In genomic region chr19:30596268-30596667, GRCh38 we compare ENCODE assay signal across 1 cellular context.
TF ChIP-seq lines count a peak whose summit lies in the region.

No MANE protein-coding gene starts in this region.

TF ChIP-seq in GM23338, 12 proteins besides CTCF, POLR2A, EP300 and RAD21 (continued from another document):
- TF ChIP-seq ZNF462 (CRISPR knock-in tag; IDR thresholded peaks at IDR 0.05) (no peak), EZH2phosphoT487 (IDR thresholded peaks at IDR 0.05; ENCODE audit: unreplicated experiment) (no peak), CREB1 (CRISPR knock-in tag; IDR thresholded peaks at IDR 0.05; ENCODE audit: low read depth) (no peak), JUNB (IDR thresholded peaks at IDR 0.05; ENCODE audit: unreplicated experiment) (no peak), POLR2AphosphoS5 (IDR thresholded peaks at IDR 0.05; ENCODE audit: low read depth) (no peak)
- TF ChIP-seq, protein P1, sequence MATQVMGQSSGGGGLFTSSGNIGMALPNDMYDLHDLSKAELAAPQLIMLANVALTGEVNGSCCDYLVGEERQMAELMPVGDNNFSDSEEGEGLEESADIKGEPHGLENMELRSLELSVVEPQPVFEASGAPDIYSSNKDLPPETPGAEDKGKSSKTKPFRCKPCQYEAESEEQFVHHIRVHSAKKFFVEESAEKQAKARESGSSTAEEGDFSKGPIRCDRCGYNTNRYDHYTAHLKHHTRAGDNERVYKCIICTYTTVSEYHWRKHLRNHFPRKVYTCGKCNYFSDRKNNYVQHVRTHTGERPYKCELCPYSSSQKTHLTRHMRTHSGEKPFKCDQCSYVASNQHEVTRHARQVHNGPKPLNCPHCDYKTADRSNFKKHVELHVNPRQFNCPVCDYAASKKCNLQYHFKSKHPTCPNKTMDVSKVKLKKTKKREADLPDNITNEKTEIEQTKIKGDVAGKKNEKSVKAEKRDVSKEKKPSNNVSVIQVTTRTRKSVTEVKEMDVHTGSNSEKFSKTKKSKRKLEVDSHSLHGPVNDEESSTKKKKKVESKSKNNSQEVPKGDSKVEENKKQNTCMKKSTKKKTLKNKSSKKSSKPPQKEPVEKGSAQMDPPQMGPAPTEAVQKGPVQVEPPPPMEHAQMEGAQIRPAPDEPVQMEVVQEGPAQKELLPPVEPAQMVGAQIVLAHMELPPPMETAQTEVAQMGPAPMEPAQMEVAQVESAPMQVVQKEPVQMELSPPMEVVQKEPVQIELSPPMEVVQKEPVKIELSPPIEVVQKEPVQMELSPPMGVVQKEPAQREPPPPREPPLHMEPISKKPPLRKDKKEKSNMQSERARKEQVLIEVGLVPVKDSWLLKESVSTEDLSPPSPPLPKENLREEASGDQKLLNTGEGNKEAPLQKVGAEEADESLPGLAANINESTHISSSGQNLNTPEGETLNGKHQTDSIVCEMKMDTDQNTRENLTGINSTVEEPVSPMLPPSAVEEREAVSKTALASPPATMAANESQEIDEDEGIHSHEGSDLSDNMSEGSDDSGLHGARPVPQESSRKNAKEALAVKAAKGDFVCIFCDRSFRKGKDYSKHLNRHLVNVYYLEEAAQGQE (IDR thresholded peaks at IDR 0.05; ENCODE audit: unreplicated experiment): no peak
